14 cellular contexts compared by ENCODE assay signal in the genomic region with DNA sequence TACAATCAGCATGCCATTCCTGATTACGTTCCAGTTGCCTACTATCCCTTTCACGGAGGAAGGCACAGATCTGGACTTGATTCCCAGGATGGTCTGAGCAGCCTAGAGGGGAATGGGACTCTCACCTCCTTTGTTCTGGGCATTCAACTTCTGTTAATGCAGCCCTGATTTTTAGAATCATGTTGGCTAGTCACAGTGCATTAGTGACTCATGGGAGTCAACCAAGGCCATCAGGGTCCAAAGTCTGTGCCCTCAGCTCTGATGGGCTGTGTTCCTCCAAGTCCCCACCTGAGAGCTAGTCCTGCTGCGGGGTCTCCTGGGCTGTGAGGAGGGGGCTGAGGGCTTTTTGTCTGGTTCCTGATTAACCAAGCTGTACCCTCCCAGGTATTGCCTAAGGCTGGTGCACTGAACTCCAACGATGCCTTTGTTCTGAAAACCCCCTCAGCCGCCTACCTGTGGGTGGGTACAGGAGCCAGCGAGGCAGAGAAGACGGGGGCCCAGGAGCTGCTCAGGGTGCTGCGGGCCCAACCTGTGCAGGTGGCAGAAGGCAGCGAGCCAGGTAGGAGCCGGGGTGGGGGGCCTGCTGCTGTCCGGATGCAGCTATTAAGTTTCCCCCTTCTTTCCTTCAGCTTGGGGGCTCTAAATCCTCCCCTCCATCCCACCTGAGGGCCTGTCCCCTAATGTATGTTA. TPM values are rescaled to one million over a fixed set of nuclear protein-coding genes. Genes with fewer than 3 reads are reported as not detected.
DNase-seq lines count a peak whose midpoint lies in the region; ATAC-seq and TF ChIP-seq lines count a peak whose summit lies in the region.
"Had no signal": no experiment of that assay in that cellular context is flagged by ENCODE, and none has a peak within 500 bp of the region (broad histone marks: within the 10 kb centered on the region; RNA-seq: fewer than 3 reads in every experiment).

No MANE protein-coding gene starts in this region.

- intact Hi-C loops in colonic mucosa (cut with DNase I): no loop called here

- in situ Hi-C loops in GM23248 (cut with MboI): no loop called here

- ATAC-seq in lung (ENCODE audit: insufficient read depth, low FRiP score): no peak
- ATAC-seq: T-helper 17 cell had no signal

- no peak for TF ChIP-seq CTCF in colonic mucosa (IDR thresholded peaks at IDR 0.05)
- no peak for TF ChIP-seq CTCF in lung (IDR thresholded peaks at IDR 0.05; ENCODE audit: control extremely low read depth, extremely low read depth)
- no peak for TF ChIP-seq CTCF in GM10248 (IDR thresholded peaks at IDR 0.05; ENCODE audit: control extremely low read depth, extremely low read depth, low read depth, missing control alignments)

- CTCF ChIA-PET in GM10248 (lab: Yijun Ruan, JAX): interaction anchor here (0.8 to 2.3 kb wide), 5 partner anchors 8 to 73 kb away, joined by 3 to 8 read pairs (median 3); no protein-coding TSS in a partner anchor

- H3K4me3 ChIP-seq in GM23248 (no peak overlapping the region), colonic mucosa (no peak overlapping the region), lung (no peak overlapping the region), stomach smooth muscle (ENCODE audit: low read length in 2 of 2) (peak overlapping the region in 1 of 2 donors; percentile 29)

- H3K9me3 ChIP-seq in GM23248 (ENCODE audit: low read depth) (no peaks in the 10 kb centered on the region), colonic mucosa (no peaks in the 10 kb centered on the region), lung (ENCODE audit: control insufficient read depth in 2 of 2, insufficient read depth in 1 of 2, low read length in 1 of 2) (no peaks in the 10 kb centered on the region), stomach smooth muscle (ENCODE audit: control insufficient read depth in 2 of 2, low read length in 2 of 2) (no peaks in the 10 kb centered on the region)

- no peaks in the 10 kb centered on the region for H3K79me2 ChIP-seq in GM23248 (ENCODE audit: insufficient read depth)

- no peak overlapping the region for H2AFZ ChIP-seq in GM23248

- H3K9ac ChIP-seq in GM23248: peak overlapping the region; percentile 48
- no peak overlapping the region for H3K9ac ChIP-seq in colonic mucosa (ENCODE audit: low read depth in 2 of 2, low read length in 2 of 2)
- H3K9ac ChIP-seq in stomach smooth muscle (ENCODE audit: low read length in 2 of 2): peak overlapping the region; percentile 43 to 80

- H3K36me3 ChIP-seq in GM23248 (ENCODE audit: low read depth): peaks cover 39% of the 10 kb centered on the region
- H3K36me3 ChIP-seq in colonic mucosa: peaks cover 33% of the 10 kb centered on the region
- H3K36me3 ChIP-seq in lung (ENCODE audit: control insufficient read depth in 2 of 2, insufficient read depth in 2 of 2, low read length in 2 of 2): peaks cover 24 to 61% of the 10 kb centered on the region in 2 donors
- H3K36me3 ChIP-seq in stomach smooth muscle (ENCODE audit: control insufficient read depth in 2 of 2, insufficient read depth in 2 of 2, low read length in 2 of 2): peaks cover 71 to 79% of the 10 kb centered on the region in 2 donors

- no peaks in the 10 kb centered on the region for H3K27me3 ChIP-seq in GM23248 (replicated peaks; ENCODE audit: insufficient read depth)
- H3K27me3 ChIP-seq in colonic mucosa: no peaks in the 10 kb centered on the region
- H3K27me3 ChIP-seq in lung (ENCODE audit: control insufficient read depth, insufficient read depth): no peaks in the 10 kb centered on the region
- H3K27me3 ChIP-seq in stomach smooth muscle (ENCODE audit: control insufficient read depth in 1 of 2, insufficient read depth in 2 of 2, low read length in 2 of 2): no peaks in the 10 kb centered on the region

- POLR2A ChIA-PET in GM10248 (lab: Yijun Ruan, JAX): no interaction called here

- H3K9me2 ChIP-seq in GM23248 (ENCODE audit: insufficient read depth): no peaks in the 10 kb centered on the region

- H3K4me1 ChIP-seq in GM23248 (ENCODE audit: insufficient read depth): peaks cover 29% of the 10 kb centered on the region
- no peaks in the 10 kb centered on the region for H3K4me1 ChIP-seq in colonic mucosa
- H3K4me1 ChIP-seq in lung (ENCODE audit: control insufficient read depth in 2 of 2, insufficient read depth in 2 of 2, low read length in 2 of 2): peaks cover 0 to 12% of the 10 kb centered on the region in 2 donors
- peaks cover 53% of the 10 kb centered on the region for H3K4me1 ChIP-seq in stomach smooth muscle (ENCODE audit: control insufficient read depth, insufficient read depth, low read length)

- H3F3A ChIP-seq in GM23248 (ENCODE audit: insufficient read depth): peaks cover 22% of the 10 kb centered on the region

- 87% methylated on average over 10 to 11 of the region's 11 CpGs for WGBS in GM23248 (ENCODE audit: low coverage in 1 of 2, low lambda C conversion rate in 2 of 2, missing lambda C conversion rate in 2 of 2), 2 experiments
- WGBS in lung, 2 donors: 89 to 93% methylated on average over 11 of the region's 11 CpGs

- no peaks in the 10 kb centered on the region for H4K20me1 ChIP-seq in GM23248 (ENCODE audit: insufficient read depth)

- H3K4me2 ChIP-seq in GM23248 (ENCODE audit: unreplicated experiment): no peak overlapping the region

- H3K27ac ChIP-seq in GM23248: peak overlapping the region; percentile 68
- H3K27ac ChIP-seq in colonic mucosa: peak overlapping the region; percentile 58
- H3K27ac ChIP-seq in lung (ENCODE audit: low read depth in 1 of 2, low read length in 1 of 2): peak overlapping the region; percentile 83 to 87
- peak overlapping the region; percentile 99 for H3K27ac ChIP-seq in stomach smooth muscle (ENCODE audit: low read length)

- DNase-seq in GM23248 (no peak), colonic mucosa (no peak), lung (ENCODE audit: low spot score) (no peak), NCI-H748 (lab: John Stamatoyannopoulos, UW; ENCODE audit: unreplicated experiment) (no peak), NCI-H2029 treated with DMSO at 0.1 percent for 48 hours (lab: John Stamatoyannopoulos, UW) (no peak), GM10248 (ENCODE audit: extremely low spot score) (no peak), T-helper 1 cell (no peak)
- DNase-seq: activated CD4-positive, alpha-beta T cell treated with anti-CD3 and anti-CD28 coated beads for 4 hours; activated naive CD8-positive, alpha-beta T cell treated with anti-CD3 and anti-CD28 coated beads, Interleukin-2, amount 10 ng/mL, durations not matched to agents 7 days and 5 days; cortex of kidney; KG1; NCI-H69; T-helper 17 cell had no signal

RNA-seq across cellular contexts. Expression of a gene that starts 43.0 kb away (rescaled TPM):
- total RNA-seq in GM23248 (2014; rRNA removed; shearing (Covaris generic)): 67.7 and 68.5 TPM in 2 replicates
- polyA plus RNA-seq in GM23248 (2016; fragmentation: Nextera tagmentation; extraction: Ambion mirVana) (58.0 and 61.9 TPM in 2 replicates), lung (100 to 1,000 TPM; 311 to 413 TPM)
- total RNA-seq in colonic mucosa (100 to 1,000 TPM in 1 of 2 donors, 10 to 100 TPM in 1; 58.7 to 110 TPM), lung (100 to 1,000 TPM; 405 to 470 TPM)

RNA-seq across cellular contexts. Expression of a gene that starts 59.1 kb away (rescaled TPM):
- total RNA-seq in GM23248 (2014; rRNA removed; shearing (Covaris generic)): 387 and 393 TPM in 2 replicates
- 258 and 265 TPM in 2 replicates for polyA plus RNA-seq in GM23248 (2016; fragmentation: Nextera tagmentation; extraction: Ambion mirVana)
- total RNA-seq in colonic mucosa: 100 to 1,000 TPM; 413 to 553 TPM
- 100 to 1,000 TPM; 133 to 468 TPM for total RNA-seq in lung
- 100 to 1,000 TPM; 201 to 265 TPM for polyA plus RNA-seq in lung

Comparison
In these comparisons a context has a peak if more than half of its experiments do, and no peak if none do; other contexts are left out.
1. H3K9ac ChIP-seq: peak in GM23248 (single experiment) and stomach smooth muscle (2 of 2); none in colonic mucosa (0 of 2).
2. Peak in every context shown above with its lines, with median percentiles within 50 percentile points of each other: H3K27ac ChIP-seq.